In the genomic region with DNA sequence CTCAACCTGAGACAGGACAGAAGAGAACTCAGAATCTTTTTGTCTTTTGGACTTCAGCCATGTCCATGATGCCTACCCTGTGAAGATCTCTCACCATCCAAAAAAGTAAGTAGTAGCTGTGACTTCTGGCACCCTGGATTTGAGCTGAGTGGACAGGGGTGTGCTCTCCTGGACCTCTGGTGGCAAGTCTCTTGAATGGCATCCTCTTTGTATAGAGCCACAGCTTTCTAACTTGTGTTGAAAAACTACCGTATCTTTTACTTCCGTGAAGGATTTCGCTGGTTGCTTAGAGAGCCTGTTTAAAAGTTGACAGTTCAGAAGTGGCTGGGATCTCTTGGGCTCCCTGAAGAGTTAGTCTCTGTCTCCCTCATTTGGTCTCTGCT, we compare ENCODE assay signal across 8 cellular contexts. TPM values are rescaled to one million over a fixed set of nuclear protein-coding genes. Genes with fewer than 3 reads are reported as not detected.
DNase-seq lines count a peak whose midpoint lies in the region; ATAC-seq, FAIRE-seq and TF ChIP-seq lines count a peak whose summit lies in the region.

No MANE protein-coding gene starts in this region.

- no peak for TF ChIP-seq POLR2A in prostate gland (IDR thresholded peaks at IDR 0.05)

- H3K9me3 ChIP-seq in keratinocyte (ENCODE audit: control insufficient read depth, low read depth, low read length) (no peaks in the 10 kb centered on the region), prostate gland (no peaks in the 10 kb centered on the region)

- DNase-seq in AG10803 (ENCODE audit: low read depth), result peak; percentile 44
- DNase-seq in activated CD8-positive, alpha-beta T cell treated with anti-CD3 and anti-CD28 coated beads, Interleukin-2, amount 10 ng/mL, durations not matched to agents 7 days and 5 days, result peak; percentile 51
- DNase-seq in keratinocyte (ENCODE audit: low read depth, low spot score), result no peak
- no peak for DNase-seq in prostate gland (ENCODE audit: low spot score)
- no peak for DNase-seq in retina
- DNase-seq in NCI-H524 treated with DMSO at 0.1 percent for 48 hours (lab: John Stamatoyannopoulos, UW), result no peak

- H3K27ac ChIP-seq in keratinocyte (ENCODE audit: control insufficient read depth, insufficient read depth, low read length) (peak overlapping the region; percentile 91), prostate gland (no peak overlapping the region)

- H3K36me3 Mint-ChIP-seq in activated CD8-positive, alpha-beta T cell treated with anti-CD3 and anti-CD28 coated beads, Interleukin-2, amount 10 ng/mL, durations not matched to agents 7 days and 5 days (ENCODE audit: low read depth), result peaks cover 36% of the 10 kb centered on the region

- 47% methylated on average over 3 of the region's 3 CpGs for WGBS in prostate gland

- H3K79me2 ChIP-seq in keratinocyte (ENCODE audit: control insufficient read depth, insufficient read depth, low read length), result peaks cover 57% of the 10 kb centered on the region

- H4K20me1 ChIP-seq in keratinocyte (ENCODE audit: control insufficient read depth, extremely low read depth, insufficient read depth, low read length), result peaks cover 17% of the 10 kb centered on the region

- no peak for ATAC-seq in activated CD8-positive, alpha-beta T cell treated with anti-CD3 and anti-CD28 coated beads, Interleukin-2, amount 10 ng/mL, durations not matched to agents 7 days and 5 days
- ATAC-seq in GM21717 (IDR thresholded peaks at IDR 0.05; ENCODE audit: unreplicated experiment), result no peak

- CTCF ChIA-PET in activated CD8-positive, alpha-beta T cell treated with anti-CD3 and anti-CD28 coated beads, Interleukin-2, amount 10 ng/mL, durations not matched to agents 7 days and 5 days (lab: Charles Lee), result interaction anchor here (0.6 to 2.1 kb wide), 9 partner anchors 9 to 143 kb away, joined by 3 to 15 read pairs (median 4); no protein-coding TSS in a partner anchor

- TF ChIP-seq CTCF in AG10803 (conservative IDR thresholded peaks at IDR 0.05; ENCODE audit: low read length) (peak; percentile 53), GM12873 (IDR thresholded peaks at IDR 0.05; ENCODE audit: insufficient read depth, low read depth, low read length, missing control alignments) (peak; percentile 68), keratinocyte (optimal IDR thresholded peaks at IDR 0.05 in 1 of 3, IDR thresholded peaks at IDR 0.05 in 1 of 3, conservative IDR thresholded peaks at IDR 0.05 in 1 of 3; ENCODE audit: extremely low read depth in 1 of 3, insufficient read depth in 2 of 3, low read length in 3 of 3) (peak in 2 of 3 experiments; percentile 12 to 44), prostate gland (IDR thresholded peaks at IDR 0.05) (peak in 1 of 4 experiments; percentile 38)

- POLR2A ChIA-PET in activated CD8-positive, alpha-beta T cell treated with anti-CD3 and anti-CD28 coated beads, Interleukin-2, amount 10 ng/mL, durations not matched to agents 7 days and 5 days (lab: Charles Lee), result interaction anchor here (0.6 to 7.6 kb wide), 2 partner anchors 58 to 73 kb away, joined by 3 to 310 read pairs; no protein-coding TSS in a partner anchor

- H2AFZ ChIP-seq in keratinocyte (ENCODE audit: control insufficient read depth, low read length), result no peak overlapping the region

- no peaks in the 10 kb centered on the region for H3K27me3 Mint-ChIP-seq in activated CD8-positive, alpha-beta T cell treated with anti-CD3 and anti-CD28 coated beads, Interleukin-2, amount 10 ng/mL, durations not matched to agents 7 days and 5 days (ENCODE audit: low read depth)

- H3K4me3 Mint-ChIP-seq in activated CD8-positive, alpha-beta T cell treated with anti-CD3 and anti-CD28 coated beads, Interleukin-2, amount 10 ng/mL, durations not matched to agents 7 days and 5 days, result peak overlapping the region; percentile 95

- H3K4me2 ChIP-seq in keratinocyte (ENCODE audit: control insufficient read depth, extremely low read depth, insufficient read depth, low read depth, low read length), result peak overlapping the region; percentile 72

- H3K9me1 ChIP-seq in keratinocyte (ENCODE audit: control insufficient read depth, extremely low read depth, insufficient read depth, low read length), result peaks cover 5% of the 10 kb centered on the region

- H3K36me3 ChIP-seq in keratinocyte (ENCODE audit: control insufficient read depth in 2 of 2, extremely low read depth in 1 of 2, insufficient read depth in 2 of 2, low read length in 2 of 2) (peaks cover 27 to 38% of the 10 kb centered on the region in 2 experiments), prostate gland (no peaks in the 10 kb centered on the region)

- FAIRE-seq in keratinocyte (lab: Jason Lieb, UNC), result no peak

- H3K4me1 Mint-ChIP-seq in activated CD8-positive, alpha-beta T cell treated with anti-CD3 and anti-CD28 coated beads, Interleukin-2, amount 10 ng/mL, durations not matched to agents 7 days and 5 days (ENCODE audit: low read depth), result peaks cover 40% of the 10 kb centered on the region

- H3K27ac Mint-ChIP-seq in activated CD8-positive, alpha-beta T cell treated with anti-CD3 and anti-CD28 coated beads, Interleukin-2, amount 10 ng/mL, durations not matched to agents 7 days and 5 days, result peak overlapping the region; percentile 98

- dilution Hi-C loops in keratinocyte (cut with MboI; ENCODE audit: extremely low pct_ligation_motif_present, low sequenced_read_pairs), result no loop called here

- H3K4me3 ChIP-seq in AG10803 (ENCODE audit: low read length) (no peak overlapping the region), keratinocyte (ENCODE audit: control insufficient read depth in 2 of 3, extremely low read depth in 1 of 3, insufficient read depth in 2 of 3, low read depth in 1 of 3, low read length in 3 of 3) (peak overlapping the region; percentile 25 to 92 (median 57)), prostate gland (no peak overlapping the region)

- intact Hi-C loops in prostate gland (cut with DNase I), result no loop called here

- no peaks in the 10 kb centered on the region for H3K9me3 Mint-ChIP-seq in activated CD8-positive, alpha-beta T cell treated with anti-CD3 and anti-CD28 coated beads, Interleukin-2, amount 10 ng/mL, durations not matched to agents 7 days and 5 days (ENCODE audit: insufficient read depth)

- H3K4me1 ChIP-seq in keratinocyte (ENCODE audit: control insufficient read depth, extremely low read depth, insufficient read depth, low read length), result peaks cover 39% of the 10 kb centered on the region
- H3K4me1 ChIP-seq in prostate gland (replicated peaks), result peaks cover 13% of the 10 kb centered on the region

- H3K9ac ChIP-seq in keratinocyte (ENCODE audit: control insufficient read depth, extremely low read depth, insufficient read depth, low read length), result peak overlapping the region; percentile 66

- H3K27me3 ChIP-seq in keratinocyte (ENCODE audit: control insufficient read depth, extremely low read depth, insufficient read depth, low read length), result no peaks in the 10 kb centered on the region
- no peaks in the 10 kb centered on the region for H3K27me3 ChIP-seq in prostate gland (replicated peaks; ENCODE audit: insufficient read depth)

RNA-seq across cellular contexts. Expression of a gene that starts 1.8 kb away (rescaled TPM):
- 10 to 100 TPM; 55.1 to 60.4 TPM for total RNA-seq in activated CD8-positive, alpha-beta T cell treated with anti-CD3 and anti-CD28 coated beads, Interleukin-2, amount 10 ng/mL, durations not matched to agents 7 days and 5 days
- 85.4 to 102 TPM (median 94.3 TPM) in 3 replicates for polyA plus RNA-seq in keratinocyte
- polyA plus RNA-seq in keratinocyte (2011; ENCODE audit: low read depth), result 44.3 TPM
- polyA plus RNA-seq in keratinocyte (2011; cell fraction: cytosol; rRNA removed), result 69.6 and 77.6 TPM in 2 replicates
- 125 and 133 TPM in 2 replicates for polyA plus RNA-seq in keratinocyte (2011; cell fraction: nucleus; rRNA removed)
- polyA plus RNA-seq in keratinocyte (2012; ENCODE audit: low replicate concordance), result 60.7 and 121 TPM in 2 replicates
- 118 to 135 TPM (median 122 TPM) in 3 replicates for polyA minus RNA-seq in keratinocyte
- polyA minus RNA-seq in keratinocyte (2011; cell fraction: cytosol; rRNA and poly(A)+ RNA removed), result 69.6 TPM
- 60.4 and 91.8 TPM in 2 replicates for polyA minus RNA-seq in keratinocyte (2011; cell fraction: nucleus; rRNA and poly(A)+ RNA removed)
- total RNA-seq in prostate gland, result 10 to 100 TPM; 55.0 to 92.4 TPM

RNA-seq across cellular contexts. Expression of a gene that starts 37.3 kb away (rescaled TPM):
- 10 to 100 TPM; 34.7 to 37.4 TPM for total RNA-seq in activated CD8-positive, alpha-beta T cell treated with anti-CD3 and anti-CD28 coated beads, Interleukin-2, amount 10 ng/mL, durations not matched to agents 7 days and 5 days
- polyA plus RNA-seq in keratinocyte, result 14.3 to 30.6 TPM (median 18.2 TPM) in 3 replicates
- polyA plus RNA-seq in keratinocyte (2011; ENCODE audit: low read depth), result 7.8 TPM
- 12.1 and 26.0 TPM in 2 replicates for polyA plus RNA-seq in keratinocyte (2011; cell fraction: cytosol; rRNA removed)
- 62.3 and 86.3 TPM in 2 replicates for polyA plus RNA-seq in keratinocyte (2011; cell fraction: nucleus; rRNA removed)
- polyA plus RNA-seq in keratinocyte (2012; ENCODE audit: low replicate concordance), result 24.6 and 25.7 TPM in 2 replicates
- polyA minus RNA-seq in keratinocyte, result 9.2 to 23.0 TPM (median 13.7 TPM) in 3 replicates
- 28.6 TPM for polyA minus RNA-seq in keratinocyte (2011; cell fraction: cytosol; rRNA and poly(A)+ RNA removed)
- polyA minus RNA-seq in keratinocyte (2011; cell fraction: nucleus; rRNA and poly(A)+ RNA removed), result 12.9 and 15.0 TPM in 2 replicates
- 10 to 100 TPM; 35.6 to 84.3 TPM for total RNA-seq in prostate gland

RNA-seq across cellular contexts. Expression of a gene that starts 47.5 kb away (rescaled TPM):
- 10 to 100 TPM; 25.0 to 26.1 TPM for total RNA-seq in activated CD8-positive, alpha-beta T cell treated with anti-CD3 and anti-CD28 coated beads, Interleukin-2, amount 10 ng/mL, durations not matched to agents 7 days and 5 days
- 63.6 to 91.9 TPM (median 88.4 TPM) in 3 replicates for polyA plus RNA-seq in keratinocyte
- 10.6 TPM for polyA plus RNA-seq in keratinocyte (2011; ENCODE audit: low read depth)
- 32.3 and 52.5 TPM in 2 replicates for polyA plus RNA-seq in keratinocyte (2011; cell fraction: cytosol; rRNA removed)
- polyA plus RNA-seq in keratinocyte (2011; cell fraction: nucleus; rRNA removed), result 112 and 138 TPM in 2 replicates
- 17.2 and 88.4 TPM in 2 replicates for polyA plus RNA-seq in keratinocyte (2012; ENCODE audit: low replicate concordance)
- 77.4 to 137 TPM (median 96.6 TPM) in 3 replicates for polyA minus RNA-seq in keratinocyte
- 110 TPM for polyA minus RNA-seq in keratinocyte (2011; cell fraction: cytosol; rRNA and poly(A)+ RNA removed)
- 192 and 207 TPM in 2 replicates for polyA minus RNA-seq in keratinocyte (2011; cell fraction: nucleus; rRNA and poly(A)+ RNA removed)
- total RNA-seq in prostate gland, result 10 to 100 TPM; 73.6 to 80.2 TPM

RNA-seq across cellular contexts. Expression of a gene that starts 55.8 kb away (rescaled TPM):
- 10 to 100 TPM; 37.4 to 39.7 TPM for total RNA-seq in activated CD8-positive, alpha-beta T cell treated with anti-CD3 and anti-CD28 coated beads, Interleukin-2, amount 10 ng/mL, durations not matched to agents 7 days and 5 days
- polyA plus RNA-seq in keratinocyte, result 26.7 to 51.9 TPM (median 31.1 TPM) in 3 replicates
- polyA plus RNA-seq in keratinocyte (2011; ENCODE audit: low read depth), result 6.4 TPM
- polyA plus RNA-seq in keratinocyte (2011; cell fraction: cytosol; rRNA removed), result 22.1 and 39.3 TPM in 2 replicates
- 44.4 and 60.1 TPM in 2 replicates for polyA plus RNA-seq in keratinocyte (2011; cell fraction: nucleus; rRNA removed)
- 24.0 and 28.6 TPM in 2 replicates for polyA plus RNA-seq in keratinocyte (2012; ENCODE audit: low replicate concordance)
- 28.2 to 45.5 TPM (median 41.5 TPM) in 3 replicates for polyA minus RNA-seq in keratinocyte
- 71.7 TPM for polyA minus RNA-seq in keratinocyte (2011; cell fraction: cytosol; rRNA and poly(A)+ RNA removed)
- polyA minus RNA-seq in keratinocyte (2011; cell fraction: nucleus; rRNA and poly(A)+ RNA removed), result 37.6 and 46.2 TPM in 2 replicates
- total RNA-seq in prostate gland, result 100 to 1,000 TPM; 104 to 137 TPM

Comparison
In these comparisons a context has a peak if more than half of its experiments do, and no peak if none do; other contexts are left out.
1. DNase-seq: peak in AG10803 (single experiment) and activated CD8-positive, alpha-beta T cell treated with anti-CD3 and anti-CD28 coated beads, Interleukin-2, amount 10 ng/mL, durations not matched to agents 7 days and 5 days (single experiment); none in keratinocyte (single experiment), prostate gland (single experiment), retina (single experiment) and NCI-H524 treated with DMSO at 0.1 percent for 48 hours (single experiment).
2. H3K4me3 ChIP-seq: peak in keratinocyte (3 of 3); none in AG10803 (single experiment) and prostate gland (0 of 2).